1 cellular context compared by ENCODE assay signal in the genomic region with DNA sequence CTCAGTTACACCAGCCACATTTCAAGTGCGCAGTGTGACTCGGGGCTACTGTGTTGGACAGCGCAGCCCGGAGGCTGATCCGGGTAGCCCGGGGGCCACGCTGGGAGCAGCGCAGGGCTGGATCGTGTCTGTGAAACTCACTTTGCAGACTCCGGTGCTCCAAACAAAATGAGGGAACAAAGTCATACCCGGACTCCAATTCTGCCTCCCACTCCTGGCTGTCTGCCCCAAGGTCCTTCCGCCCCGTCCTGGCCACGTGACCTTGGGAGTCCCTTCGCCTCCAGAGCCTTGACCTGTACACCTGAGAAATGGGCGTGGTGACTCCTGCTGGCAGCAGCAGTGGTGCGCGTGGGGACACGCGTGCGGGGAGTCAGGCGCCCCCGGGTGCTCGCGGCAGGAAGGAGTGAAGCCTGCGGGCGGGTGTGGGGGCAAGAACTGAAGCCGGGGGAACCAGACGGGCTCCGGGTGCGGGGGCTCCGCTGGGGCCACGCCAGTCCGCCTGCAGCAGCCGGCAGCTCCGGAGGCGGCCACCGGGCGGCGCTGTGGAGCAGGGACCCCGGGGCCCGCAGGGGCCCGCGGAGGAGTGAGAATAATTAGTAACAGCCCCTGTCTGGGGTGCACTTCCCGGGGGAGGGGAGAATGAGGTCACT.
TF ChIP-seq lines count a peak whose summit lies in the region.

No MANE protein-coding gene starts in this region.

TF ChIP-seq in HepG2, 621 proteins besides CTCF, POLR2A, EP300 and RAD21 (continued from another document and continues in another):
- TF ChIP-seq ZHX2 (IDR thresholded peaks at IDR 0.05; ENCODE audit: low read depth) (no peak), ZHX2 (CRISPR knock-in tag; IDR thresholded peaks at IDR 0.05; ENCODE audit: borderline replicate concordance) (no peak), ZSCAN22 (CRISPR knock-in tag; IDR thresholded peaks at IDR 0.05) (no peak), GPN1 (CRISPR knock-in tag; IDR thresholded peaks at IDR 0.05; ENCODE audit: borderline replicate concordance) (no peak), TFE3 (CRISPR knock-in tag; IDR thresholded peaks at IDR 0.05) (no peak), DMAP1 (CRISPR knock-in tag; IDR thresholded peaks at IDR 0.05) (no peak), NR2F1 (CRISPR knock-in tag; IDR thresholded peaks at IDR 0.05) (0 out of 4 replicates have a peak, but pooled peaks of 1 of the 2 experiments have one; percentile 41), STAT5B (CRISPR knock-in tag; IDR thresholded peaks at IDR 0.05) (no peak), HNF1A (IDR thresholded peaks at IDR 0.05; ENCODE audit: low read depth) (no peak), HNF1A (CRISPR knock-in tag; IDR thresholded peaks at IDR 0.05; ENCODE audit: borderline replicate concordance) (no peak), ZNF839 (CRISPR knock-in tag; IDR thresholded peaks at IDR 0.05; ENCODE audit: borderline replicate concordance) (no peak), GZF1 (CRISPR knock-in tag; IDR thresholded peaks at IDR 0.05) (no peak), ZBTB33 (CRISPR knock-in tag; IDR thresholded peaks at IDR 0.05) (peak; percentile 47; the same call in 1 of the 2 replicates), HOXA9 (CRISPR knock-in tag; IDR thresholded peaks at IDR 0.05; ENCODE audit: borderline replicate concordance) (no peak), ZNF318 (CRISPR knock-in tag; IDR thresholded peaks at IDR 0.05) (no peak)
- TF ChIP-seq, protein P1, sequence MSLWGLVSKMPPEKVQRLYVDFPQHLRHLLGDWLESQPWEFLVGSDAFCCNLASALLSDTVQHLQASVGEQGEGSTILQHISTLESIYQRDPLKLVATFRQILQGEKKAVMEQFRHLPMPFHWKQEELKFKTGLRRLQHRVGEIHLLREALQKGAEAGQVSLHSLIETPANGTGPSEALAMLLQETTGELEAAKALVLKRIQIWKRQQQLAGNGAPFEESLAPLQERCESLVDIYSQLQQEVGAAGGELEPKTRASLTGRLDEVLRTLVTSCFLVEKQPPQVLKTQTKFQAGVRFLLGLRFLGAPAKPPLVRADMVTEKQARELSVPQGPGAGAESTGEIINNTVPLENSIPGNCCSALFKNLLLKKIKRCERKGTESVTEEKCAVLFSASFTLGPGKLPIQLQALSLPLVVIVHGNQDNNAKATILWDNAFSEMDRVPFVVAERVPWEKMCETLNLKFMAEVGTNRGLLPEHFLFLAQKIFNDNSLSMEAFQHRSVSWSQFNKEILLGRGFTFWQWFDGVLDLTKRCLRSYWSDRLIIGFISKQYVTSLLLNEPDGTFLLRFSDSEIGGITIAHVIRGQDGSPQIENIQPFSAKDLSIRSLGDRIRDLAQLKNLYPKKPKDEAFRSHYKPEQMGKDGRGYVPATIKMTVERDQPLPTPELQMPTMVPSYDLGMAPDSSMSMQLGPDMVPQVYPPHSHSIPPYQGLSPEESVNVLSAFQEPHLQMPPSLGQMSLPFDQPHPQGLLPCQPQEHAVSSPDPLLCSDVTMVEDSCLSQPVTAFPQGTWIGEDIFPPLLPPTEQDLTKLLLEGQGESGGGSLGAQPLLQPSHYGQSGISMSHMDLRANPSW (CRISPR knock-in tag; IDR thresholded peaks at IDR 0.05; ENCODE audit: borderline replicate concordance): no peak
